Comparison of ENCODE assay signal across 10 cellular contexts in genomic region chr3:52681610-52682009, GRCh38. TPM values are rescaled to one million over a fixed set of nuclear protein-coding genes. Genes with fewer than 3 reads are reported as not detected.
DNase-seq lines count a peak whose midpoint lies in the region; ATAC-seq and TF ChIP-seq lines count a peak whose summit lies in the region.
"Had no signal": no experiment of that assay in that cellular context is flagged by ENCODE, and none has a peak within 500 bp of the region (broad histone marks: within the 10 kb centered on the region; RNA-seq: fewer than 3 reads in every experiment).

No MANE protein-coding gene starts in this region.

- DNase-seq in AG08396 (ENCODE audit: low spot score) (peak; percentile 1), HCT116 (ENCODE audit: low read depth, low spot score) (no peak), natural killer cell (no peak), BE2C (no peak), A172 (ENCODE audit: low spot score) (no peak), cerebellar nuclear complex (lab: John Stamatoyannopoulos, UW) (no peak), lower leg skin (ENCODE audit: low spot score in 2 of 2) (no peak)
- DNase-seq: NCI-H2081 treated with DMSO at 0.1 percent for 48 hours had no signal

- H3K4me1 Mint-ChIP-seq in natural killer cell, result peaks cover 40 to 46% of the 10 kb centered on the region in 2 donors

- H3K4me1 ChIP-seq in HCT116 (ENCODE audit: control insufficient read depth in 1 of 2, insufficient read depth in 2 of 2, low read length in 2 of 2) (peaks cover 8 to 19% of the 10 kb centered on the region in 2 experiments; a peak in 3 of 4 replicates), BE2C (no peaks in the 10 kb centered on the region)

- H3K4me2 ChIP-seq in HCT116 (ENCODE audit: low read length), result peak overlapping the region; percentile 31; the same call in 1 of the 2 replicates

- H3K36me3 ChIP-seq in HCT116 (ENCODE audit: control insufficient read depth in 1 of 2, insufficient read depth in 2 of 2, low read length in 2 of 2), result peaks cover 12 to 20% of the 10 kb centered on the region in 2 experiments
- peaks cover 20% of the 10 kb centered on the region for H3K36me3 ChIP-seq in BE2C

- intact Hi-C loops in HCT116 (cut with micrococcal nuclease), result loop anchor here (1.0 to 2.0 kb wide), 3 partner anchors 145 to 253 kb away; partner anchors contain the start of gene UQCC5
- intact Hi-C loops in natural killer cell (cut with micrococcal nuclease), result no loop called here
- intact Hi-C loops in lower leg skin (cut with DNase I; ENCODE audit: low total_unique reads), result loop anchor here (10.0 kb wide), 1 partner anchor 227 kb away; the partner anchor contains the start of genes NISCH and TNNC1

- 76 to 78% methylated on average over 3 of the region's 3 CpGs for WGBS in lower leg skin, 2 donors

- peaks cover 58% of the 10 kb centered on the region for H3K79me2 ChIP-seq in HCT116 (ENCODE audit: insufficient read depth, low read length)

- peak overlapping the region; percentile 9; the same call in 1 of the 2 replicates for H3K9ac ChIP-seq in HCT116 (ENCODE audit: low read length)

- no peaks in the 10 kb centered on the region for H3K9me2 ChIP-seq in HCT116 (ENCODE audit: insufficient read depth)

- H3K4me3 ChIP-seq in HCT116 (replicated peaks in 1 of 2; ENCODE audit: low read depth in 1 of 2, low read length in 2 of 2) (no peak overlapping the region), BE2C (ENCODE audit: low read depth, low read length) (no peak overlapping the region), lower leg skin (ENCODE audit: low read depth, poor library complexity, severe bottlenecking) (no peak overlapping the region)
- H3K4me3 ChIP-seq: body of pancreas had no signal

- no peak overlapping the region for H3K27ac ChIP-seq in HCT116 (ENCODE audit: low read depth, low read length)
- peak overlapping the region; percentile 34 for H3K27ac ChIP-seq in angular gyrus (ENCODE audit: low read depth, low read length)

- TF ChIP-seq RAD21 in HCT116 (IDR thresholded peaks at IDR 0.05; ENCODE audit: low read depth), result no peak

- RAD21 ChIA-PET in HCT116 (lab: Charles Lee; ENCODE audit: low non-redundant PET in 1 of 2, low total read pairs in 2 of 2, uncharacterized antibody in 2 of 2, unreplicated experiment in 2 of 2), result no interaction called here

- peak overlapping the region; percentile 39 to 77 for H3K27ac Mint-ChIP-seq in natural killer cell

- H2AFZ ChIP-seq in HCT116 (ENCODE audit: low read depth, low read length, poor library complexity, severe bottlenecking), result no peak overlapping the region

- no peak overlapping the region for H3K4me3 Mint-ChIP-seq in natural killer cell

- CTCF ChIA-PET in HCT116 (lab: Charles Lee), result no interaction called here

- peaks cover 25% of the 10 kb centered on the region for H3K36me3 Mint-ChIP-seq in natural killer cell

- no peaks in the 10 kb centered on the region for H3K9me3 Mint-ChIP-seq in natural killer cell

- no peaks in the 10 kb centered on the region; the same call in 1 of the 2 replicates for H4K20me1 ChIP-seq in HCT116 (ENCODE audit: insufficient read depth)

- TF ChIP-seq POLR2A in HCT116 (IDR thresholded peaks at IDR 0.05; ENCODE audit: borderline replicate concordance, extremely low read depth, insufficient read depth, insufficient read length) (no peak), lower leg skin (IDR thresholded peaks at IDR 0.05) (no peak)

- H3K27me3 Mint-ChIP-seq in natural killer cell (ENCODE audit: low read depth in 2 of 2), result no peaks in the 10 kb centered on the region

- POLR2A ChIA-PET in HCT116 (lab: Charles Lee), result no interaction called here

- ATAC-seq in HCT116 (no peak), natural killer cell (no peak)
- ATAC-seq: body of pancreas had no signal

- BruUV-seq in HCT116 (replicated peaks; lab: Mats Ljungman, UMichigan), result no TSS peak

- TF ChIP-seq CTCF in HCT116 (IDR thresholded peaks at IDR 0.05 in 2 of 3, conservative IDR thresholded peaks at IDR 0.05 in 1 of 3; ENCODE audit: borderline replicate concordance in 1 of 3, insufficient read depth in 1 of 3, low read depth in 2 of 3, low read length in 2 of 3), result no peak
- no peak for TF ChIP-seq CTCF in natural killer cell (IDR thresholded peaks at IDR 0.05)
- no peak for TF ChIP-seq CTCF in BE2C (IDR thresholded peaks at IDR 0.05; ENCODE audit: low read depth, low read length)
- no peak for TF ChIP-seq CTCF in lower leg skin (IDR thresholded peaks at IDR 0.05)

- no peaks in the 10 kb centered on the region for H3K27me3 ChIP-seq in HCT116 (ENCODE audit: insufficient read depth, low read length)
- no peaks in the 10 kb centered on the region for H3K27me3 ChIP-seq in BE2C
- H3K27me3 ChIP-seq: body of pancreas had no signal

- H3K9me3 ChIP-seq in HCT116 (ENCODE audit: control insufficient read depth in 1 of 2, insufficient read depth in 1 of 2, low read depth in 1 of 2, low read length in 2 of 2), result no peaks in the 10 kb centered on the region
- no peaks in the 10 kb centered on the region for H3K9me3 ChIP-seq in BE2C

TF ChIP-seq in HCT116, 20 proteins besides CTCF, POLR2A, EP300 and RAD21:
- TF ChIP-seq CBX3 (IDR thresholded peaks at IDR 0.05; ENCODE audit: low read depth) (no peak), ATF3 (IDR thresholded peaks at IDR 0.05) (no peak), REST (IDR thresholded peaks at IDR 0.05; ENCODE audit: low read depth) (no peak), SP1 (IDR thresholded peaks at IDR 0.05; ENCODE audit: low read depth) (no peak), ELF1 (IDR thresholded peaks at IDR 0.05; ENCODE audit: borderline replicate concordance, low read depth) (no peak)

RNA-seq across cellular contexts. Expression of gene PBRM1, which starts 4.1 kb away (rescaled TPM):
- 40.0 TPM for total RNA-seq in HCT116 (2021; ENCODE audit: unreplicated experiment)
- polyA plus RNA-seq in HCT116 (2012), result 11.0 and 15.0 TPM in 2 replicates
- total RNA-seq in natural killer cell, result 10 to 100 TPM; 70.2 to 79.7 (median 76.6) TPM
- 14.8 TPM for polyA plus RNA-seq in BE2C (2012; ENCODE audit: insufficient read depth, insufficient read length, low read depth)
- total RNA-seq in A172 (2014; rRNA removed; shearing (Covaris generic)), result 47.6 and 53.4 TPM in 2 replicates
- total RNA-seq in lower leg skin, result 10 to 100 TPM; 51.6 to 78.7 (median 74.0) TPM

RNA-seq across cellular contexts. Expression of gene GNL3, which starts 4.2 kb away (rescaled TPM):
- total RNA-seq in HCT116 (2021; ENCODE audit: unreplicated experiment) (205 TPM), natural killer cell (10 to 100 TPM; 70.7 to 81.1 (median 70.9) TPM), lower leg skin (100 to 1,000 TPM in 1 of 4 donors, 10 to 100 TPM in 3; 79.3 to 111 (median 86.4) TPM)
- 74.2 and 88.1 TPM in 2 replicates for polyA plus RNA-seq in HCT116 (2012)
- 75.2 TPM for polyA plus RNA-seq in BE2C (2012; ENCODE audit: insufficient read depth, insufficient read length, low read depth)
- 120 and 188 TPM in 2 replicates for total RNA-seq in A172 (2014; rRNA removed; shearing (Covaris generic))

RNA-seq across cellular contexts. Expression of gene GLT8D1, which starts 24.0 kb away (rescaled TPM):
- total RNA-seq in HCT116 (2021; ENCODE audit: unreplicated experiment) (42.1 TPM), natural killer cell (10 to 100 TPM; 31.1 to 39.4 (median 38.2) TPM), lower leg skin (10 to 100 TPM; 27.4 to 41.9 (median 35.9) TPM)
- polyA plus RNA-seq in HCT116 (2012), result 34.3 and 42.6 TPM in 2 replicates
- 40.6 TPM for polyA plus RNA-seq in BE2C (2012; ENCODE audit: insufficient read depth, insufficient read length, low read depth)
- 74.6 and 100 TPM in 2 replicates for total RNA-seq in A172 (2014; rRNA removed; shearing (Covaris generic))

RNA-seq across cellular contexts. Expression of gene SPCS1, which starts 24.3 kb away (rescaled TPM):
- total RNA-seq in HCT116 (2021; ENCODE audit: unreplicated experiment) (124 TPM), natural killer cell (10 to 100 TPM; 52.4 to 64.4 (median 57.3) TPM), lower leg skin (100 to 1,000 TPM in 2 of 4 donors, 10 to 100 TPM in 2; 80.4 to 134 (median 101) TPM)
- 96.1 and 109 TPM in 2 replicates for polyA plus RNA-seq in HCT116 (2012)
- 134 TPM for polyA plus RNA-seq in BE2C (2012; ENCODE audit: insufficient read depth, insufficient read length, low read depth)
- total RNA-seq in A172 (2014; rRNA removed; shearing (Covaris generic)), result 192 and 194 TPM in 2 replicates
